ENCODE assay signal across 25 cellular contexts in the genomic region with DNA sequence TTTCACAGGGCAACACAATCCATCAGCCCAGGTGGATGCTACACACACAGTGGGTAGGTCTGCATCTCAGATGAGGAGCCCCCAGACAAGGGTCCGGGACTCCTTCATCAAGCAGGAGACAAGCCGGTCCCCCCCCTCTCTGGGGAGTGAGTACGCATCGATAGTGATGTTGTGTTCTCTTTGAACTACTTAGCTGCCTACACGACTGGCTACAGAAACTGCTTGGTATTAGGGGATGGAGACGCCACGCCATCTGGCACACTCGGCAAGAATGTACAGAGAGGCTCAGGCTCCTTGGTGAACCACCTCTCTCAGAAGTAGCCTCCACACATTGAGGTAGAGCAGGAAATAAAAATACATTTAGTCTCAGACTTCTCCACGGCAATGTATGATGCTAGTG.
"Had no signal": no experiment of that assay in that cellular context is flagged by ENCODE, and none has a peak within 500 bp of the region (broad histone marks: within the 10 kb centered on the region; RNA-seq: fewer than 3 reads in every experiment).

No MANE protein-coding gene starts in this region.

- H3K27me3 ChIP-seq: brain microvascular endothelial cell, colonic mucosa, esophagus squamous epithelium, gastroesophageal sphincter, heart right ventricle had no signal

- H3K9me3 ChIP-seq: colonic mucosa, esophagus squamous epithelium, gastroesophageal sphincter, heart right ventricle had no signal

- ATAC-seq: activated CD8-positive, alpha-beta T cell treated with anti-CD3 and anti-CD28 coated beads for 36 hours; activated T-cell treated with anti-CD3 and anti-CD28 coated beads, Interleukin-2, amount 50 U/mL, for 4 hours; activated T-helper 17 cell treated with anti-CD3 and anti-CD28 coated beads, Interleukin-2, amount 50 U/mL, for 72 hours; gastroesophageal sphincter; heart right ventricle; WTC11 had no signal

- H3K4me3 ChIP-seq: colonic mucosa, esophagus squamous epithelium, gastroesophageal sphincter, heart right ventricle had no signal

- H3K27ac ChIP-seq: brain microvascular endothelial cell, colonic mucosa, epithelial cell of prostate, esophagus squamous epithelium, gastroesophageal sphincter, heart right ventricle had no signal

- H3K36me3 ChIP-seq: brain microvascular endothelial cell, colonic mucosa, heart right ventricle had no signal

- DNase-seq: activated CD4-positive, alpha-beta T cell treated with anti-CD3 and anti-CD28 coated beads for 1 hour; activated CD4-positive, alpha-beta T cell treated with anti-CD3 and anti-CD28 coated beads for 4 hours; activated CD4-positive, alpha-beta T cell treated with anti-CD3 and anti-CD28 coated beads, Interleukin-2, amount 50 U/mL, for 1 hour; activated CD4-positive, alpha-beta T cell treated with anti-CD3 and anti-CD28 coated beads, Interleukin-2, amount 50 U/mL, for 48 hours; activated CD8-positive, alpha-beta memory T cell treated with anti-CD3 and anti-CD28 coated beads for 24 hours; activated CD8-positive, alpha-beta T cell treated with anti-CD3 and anti-CD28 coated beads for 36 hours; activated effector memory CD4-positive, alpha-beta T cell treated with Interleukin-2 at 50 U/mL for 16 hours; activated gamma-delta T cell treated with Interleukin-2 at 50 U/mL for 16 hours; activated naive CD4-positive, alpha-beta T cell treated with anti-CD3 and anti-CD28 coated beads, Interleukin-2, amount 50 U/mL, for 16 hours; activated naive CD4-positive, alpha-beta T cell treated with Interleukin-2 at 50 U/mL for 16 hours; activated T-cell treated with anti-CD3 and anti-CD28 coated beads, Interleukin-2, amount 50 U/mL, for 4 hours; amniotic stem cell; anterior cingulate cortex; brain microvascular endothelial cell; caudate nucleus; colonic mucosa; effector CD8-positive, alpha-beta T cell; esophagus squamous epithelium; foreskin melanocyte; heart right ventricle; T-helper 2 cell had no signal
